In genomic region chr1:92484472-92485373, GRCh38 we compare ENCODE assay signal across 8 cellular contexts. TPM values are rescaled to one million over a fixed set of nuclear protein-coding genes. Genes with fewer than 3 reads are reported as not detected.
DNase-seq lines count a peak whose midpoint lies in the region; ATAC-seq and TF ChIP-seq lines count a peak whose summit lies in the region.

No MANE protein-coding gene starts in this region.

- in situ Hi-C loops in brain microvascular endothelial cell (cut with HindIII; ENCODE audit: low pct_ligation_motif_present, low sequenced_read_pairs), result no loop called here

- H3K4me3 ChIP-seq in brain microvascular endothelial cell (ENCODE audit: low read depth, low read length) (peak overlapping the region; percentile 60), lower lobe of right lung (peak overlapping the region; percentile 63)

- no peaks in the 10 kb centered on the region for H3K9me3 ChIP-seq in lower lobe of right lung

- H3K36me3 ChIP-seq in brain microvascular endothelial cell (replicated peaks) (no peaks in the 10 kb centered on the region), lower lobe of right lung (no peaks in the 10 kb centered on the region)

- TF ChIP-seq CTCF in brain microvascular endothelial cell (IDR thresholded peaks at IDR 0.05; ENCODE audit: low read depth, low read length, missing control alignments) (no peak), lower lobe of right lung (IDR thresholded peaks at IDR 0.05) (no peak)

- peaks cover 68% of the 10 kb centered on the region for H3K4me1 ChIP-seq in lower lobe of right lung

- ATAC-seq in GM21529 (IDR thresholded peaks at IDR 0.05; ENCODE audit: unreplicated experiment), result peak; percentile 25
- peak; percentile 16 to 23 for ATAC-seq in lower lobe of right lung

- H3K27me3 ChIP-seq in brain microvascular endothelial cell (replicated peaks) (peaks cover 53% of the 10 kb centered on the region), lower lobe of right lung (ENCODE audit: low read depth) (peaks cover 92% of the 10 kb centered on the region)

- H3K27ac ChIP-seq in brain microvascular endothelial cell (no peak overlapping the region), lower lobe of right lung (peak overlapping the region; percentile 73)

- DNase-seq in ELR (ENCODE audit: low read depth) (peak; percentile 37), KG1 (lab: John Stamatoyannopoulos, UW) (peak; percentile 24), UCSD-AML1 (lab: John Stamatoyannopoulos, UW; ENCODE audit: unreplicated experiment) (peak; percentile 56), brain microvascular endothelial cell (no peak), lower lobe of right lung (peak; percentile 66), amniotic stem cell (lab: John Stamatoyannopoulos, UW) (no peak)
- peak; percentile 72 for DNase-seq in stimulated activated CD8-positive, alpha-beta memory T cell treated with anti-CD3 and anti-CD28 coated beads, Interleukin-4, amount 100 ng/mL, for 24 hours (ENCODE audit: low read depth)

- intact Hi-C loops in lower lobe of right lung (cut with DNase I), result no loop called here

RNA-seq across cellular contexts. Expression of gene GFI1, which starts 2.0 kb away (rescaled TPM):
- total RNA-seq in lower lobe of right lung, result 3.3 TPM

Comparison
In these comparisons a context has a peak if more than half of its experiments do, and no peak if none do; other contexts are left out.
1. DNase-seq: peak in ELR (single experiment), KG1 (single experiment), UCSD-AML1 (single experiment), lower lobe of right lung (single experiment) and stimulated activated CD8-positive, alpha-beta memory T cell treated with anti-CD3 and anti-CD28 coated beads, Interleukin-4, amount 100 ng/mL, for 24 hours (single experiment); none in brain microvascular endothelial cell (single experiment) and amniotic stem cell (single experiment).